8 cellular contexts compared by ENCODE assay signal in genomic region chr19:51777570-51778460, GRCh38. TPM values are rescaled to one million over a fixed set of nuclear protein-coding genes. Genes with fewer than 3 reads are reported as not detected.
DNase-seq lines count a peak whose midpoint lies in the region; ATAC-seq and TF ChIP-seq lines count a peak whose summit lies in the region.

No MANE protein-coding gene starts in this region.

- H3K27ac Mint-ChIP-seq in brain = peak overlapping the region in 1 of 5 experiments; percentile 40

- DNase-seq in DMS79 treated with DMSO at 0.1 percent for 48 hours (lab: John Stamatoyannopoulos, UW) (peak; percentile 45), DMS79 (lab: John Stamatoyannopoulos, UW) (no peak), NCI-H1105 treated with DMSO at 0.1 percent for 48 hours (lab: John Stamatoyannopoulos, UW) (peak; percentile 76), T follicular helper cell (ENCODE audit: low read depth) (peak; percentile 1), iPS DF 6.9 (ENCODE audit: low read depth, low spot score) (peak; percentile 94), skeletal muscle cell (ENCODE audit: low read depth) (peak; percentile 62)

- H3K27me3 ChIP-seq in iPS DF 6.9 (ENCODE audit: control insufficient read depth, insufficient read depth, low read length) = peaks cover 2% of the 10 kb centered on the region; the same call in 1 of the 2 replicates

- no peaks in the 10 kb centered on the region for H3K36me3 ChIP-seq in iPS DF 6.9 (ENCODE audit: control insufficient read depth, insufficient read depth, low read length)

- H3K4me3 Mint-ChIP-seq in brain = peak overlapping the region in 2 of 5 experiments; percentile 46 to 57

- H3K36me3 Mint-ChIP-seq in brain = no peaks in the 10 kb centered on the region

- H3K9me3 ChIP-seq in iPS DF 6.9 (ENCODE audit: control insufficient read depth, insufficient read depth, low read length) = no peaks in the 10 kb centered on the region

- peak; percentile 82 to 84 for TF ChIP-seq CTCF in brain (conservative IDR thresholded peaks at IDR 0.05)

- WGBS in iPS DF 6.9 (ENCODE audit: insufficient coverage, insufficient read length) = no CpG with 5 or more reads among the region's 23 CpGs

- H3K4me3 ChIP-seq in iPS DF 6.9 (ENCODE audit: low read length) (no peak overlapping the region), skeletal muscle cell (ENCODE audit: low read depth, low read length) (no peak overlapping the region)

- no peaks in the 10 kb centered on the region for H3K4me1 ChIP-seq in iPS DF 6.9 (ENCODE audit: control insufficient read depth, insufficient read depth, low read length)

- peaks cover 8% of the 10 kb centered on the region for H3K4me1 Mint-ChIP-seq in brain

- no peak for ATAC-seq in GM21390 (IDR thresholded peaks at IDR 0.05; ENCODE audit: unreplicated experiment)

- peaks cover 41% of the 10 kb centered on the region for H3K27me3 Mint-ChIP-seq in brain

- H3K9me3 Mint-ChIP-seq in brain = peaks cover 0 to 1% (median 0%) of the 10 kb centered on the region in 5 experiments

- H3K27ac ChIP-seq in iPS DF 6.9 (ENCODE audit: low read length) = no peak overlapping the region

RNA-seq across cellular contexts. Expression of gene FPR2, which starts 16.8 kb away (rescaled TPM):
- 0.29 TPM for polyA plus RNA-seq in brain (ENCODE audit: insufficient read depth, low read depth, low replicate concordance)

RNA-seq across cellular contexts. Expression of gene FPR3, which starts 17.1 kb away (rescaled TPM):
- polyA plus RNA-seq in brain (ENCODE audit: insufficient read depth, low read depth, low replicate concordance) = 0.92 TPM

RNA-seq across cellular contexts. Expression of gene FPR1, which starts 26.1 kb away (rescaled TPM):
- polyA plus RNA-seq in brain (ENCODE audit: insufficient read depth, low read depth, low replicate concordance) = 3.1 TPM

RNA-seq across cellular contexts. Expression of gene HAS1, which starts 54.0 kb away (rescaled TPM):
- polyA plus RNA-seq in brain (ENCODE audit: insufficient read depth, low read depth, low replicate concordance) = 0.92 TPM
